In the genomic region with DNA sequence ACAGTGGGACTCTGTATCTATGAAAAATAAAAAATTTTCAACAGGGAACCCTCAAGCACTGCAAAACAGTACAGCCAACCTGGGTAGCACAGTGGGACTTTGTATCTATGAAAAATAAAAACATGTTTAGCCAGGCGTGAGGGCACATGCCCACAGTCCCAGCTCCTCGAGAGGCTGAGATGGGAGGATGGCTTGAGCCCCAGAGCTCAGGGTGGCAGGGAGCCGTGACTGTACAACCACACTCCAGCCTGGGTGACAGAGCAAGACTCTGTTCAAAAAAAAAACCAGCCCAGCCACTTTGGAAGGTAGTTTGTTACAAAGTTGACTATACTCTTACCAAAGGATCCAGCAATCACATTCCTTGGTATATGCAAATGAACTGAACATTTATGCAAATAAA, we compare ENCODE assay signal across 1 cellular context.
TF ChIP-seq lines count a peak whose summit lies in the region.

No MANE protein-coding gene starts in this region.

TF ChIP-seq in A549, 52 proteins besides CTCF, POLR2A, EP300 and RAD21 (continued from another document):
- TF ChIP-seq REST (IDR thresholded peaks at IDR 0.05) (no peak), POLR2AphosphoS2 (conservative IDR thresholded peaks at IDR 0.05; ENCODE audit: low read length) (no peak), HDAC2 (IDR thresholded peaks at IDR 0.05) (no peak), FOXS1 (CRISPR knock-in tag; IDR thresholded peaks at IDR 0.05) (no peak), GATA3 (IDR thresholded peaks at IDR 0.05; ENCODE audit: borderline replicate concordance) (no peak), ESRRA (IDR thresholded peaks at IDR 0.05; ENCODE audit: borderline replicate concordance, low read length) (no peak), SMC3 (IDR thresholded peaks at IDR 0.05) (no peak), HEYL (CRISPR knock-in tag; IDR thresholded peaks at IDR 0.05) (no peak), MAZ (IDR thresholded peaks at IDR 0.05; ENCODE audit: borderline replicate concordance, low read depth, low read length) (no peak)
- TF ChIP-seq, protein P1, sequence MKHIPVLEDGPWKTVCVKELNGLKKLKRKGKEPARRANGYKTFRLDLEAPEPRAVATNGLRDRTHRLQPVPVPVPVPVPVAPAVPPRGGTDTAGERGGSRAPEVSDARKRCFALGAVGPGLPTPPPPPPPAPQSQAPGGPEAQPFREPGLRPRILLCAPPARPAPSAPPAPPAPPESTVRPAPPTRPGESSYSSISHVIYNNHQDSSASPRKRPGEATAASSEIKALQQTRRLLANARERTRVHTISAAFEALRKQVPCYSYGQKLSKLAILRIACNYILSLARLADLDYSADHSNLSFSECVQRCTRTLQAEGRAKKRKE (CRISPR knock-in tag; IDR thresholded peaks at IDR 0.05; ENCODE audit: low read depth), result no peak
- TF ChIP-seq, protein P2, sequence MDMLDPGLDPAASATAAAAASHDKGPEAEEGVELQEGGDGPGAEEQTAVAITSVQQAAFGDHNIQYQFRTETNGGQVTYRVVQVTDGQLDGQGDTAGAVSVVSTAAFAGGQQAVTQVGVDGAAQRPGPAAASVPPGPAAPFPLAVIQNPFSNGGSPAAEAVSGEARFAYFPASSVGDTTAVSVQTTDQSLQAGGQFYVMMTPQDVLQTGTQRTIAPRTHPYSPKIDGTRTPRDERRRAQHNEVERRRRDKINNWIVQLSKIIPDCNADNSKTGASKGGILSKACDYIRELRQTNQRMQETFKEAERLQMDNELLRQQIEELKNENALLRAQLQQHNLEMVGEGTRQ (IDR thresholded peaks at IDR 0.05), result no peak
